8 cellular contexts compared by ENCODE assay signal in genomic region chr12:5083955-5084849, GRCh38. TPM values are rescaled to one million over a fixed set of nuclear protein-coding genes. Genes with fewer than 3 reads are reported as not detected.
DNase-seq lines count a peak whose midpoint lies in the region; ATAC-seq and TF ChIP-seq lines count a peak whose summit lies in the region.

No MANE protein-coding gene starts in this region.

- in situ Hi-C loops in astrocyte of the spinal cord (cut with HindIII; ENCODE audit: low sequenced_read_pairs): no loop called here

- no peaks in the 10 kb centered on the region for H3K27me3 ChIP-seq in testis

- H3K4me3 ChIP-seq in astrocyte of the spinal cord (ENCODE audit: low read depth, low read length) (no peak overlapping the region), testis (no peak overlapping the region)

- intact Hi-C loops in testis (cut with DNase I; ENCODE audit: low total_unique reads): no loop called here

- 67 to 73% methylated on average over 11 of the region's 11 CpGs for WGBS in testis, 2 donors

- TF ChIP-seq CTCF in AG09319 (IDR thresholded peaks at IDR 0.05; ENCODE audit: low read depth, low read length) (peak; percentile 62), GM12873 (IDR thresholded peaks at IDR 0.05; ENCODE audit: insufficient read depth, low read depth, low read length, missing control alignments) (peak; percentile 76), astrocyte of the spinal cord (IDR thresholded peaks at IDR 0.05; ENCODE audit: low read depth, low read length) (peak; percentile 63), testis (IDR thresholded peaks at IDR 0.05) (peak in 2 of 3 experiments; percentile 57 to 71)

- no peak overlapping the region for H3K27ac ChIP-seq in testis

- TF ChIP-seq POLR2A in testis (IDR thresholded peaks at IDR 0.05): no peak

- ATAC-seq in HG03442 (IDR thresholded peaks at IDR 0.05; ENCODE audit: unreplicated experiment): no peak
- no peak for ATAC-seq in HG03354 (IDR thresholded peaks at IDR 0.05; ENCODE audit: poor library complexity, severe bottlenecking, unreplicated experiment)

- H3K36me3 ChIP-seq in testis (ENCODE audit: low read depth, missing control alignments): no peaks in the 10 kb centered on the region

- DNase-seq in AG09319 (ENCODE audit: extremely low read depth, low read depth): no peak
- DNase-seq in NCI-H2107 (lab: John Stamatoyannopoulos, UW): peak; percentile 36
- DNase-seq in astrocyte of the spinal cord (ENCODE audit: low read depth, low spot score): peak; percentile 73
- peak; percentile 46 for DNase-seq in iris pigment epithelial cell (ENCODE audit: low read depth)
- DNase-seq in testis: peak; percentile 44

- no peaks in the 10 kb centered on the region for H3K9me3 ChIP-seq in testis

- no peaks in the 10 kb centered on the region for H3K4me1 ChIP-seq in testis

RNA-seq across cellular contexts. Expression of gene KCNA5, which starts 40.5 kb away (rescaled TPM):
- total RNA-seq in testis: under 1 TPM; 0.25 to 0.79 TPM
- polyA plus RNA-seq in testis (ENCODE audit: insufficient read depth, low read depth, low replicate concordance): 0.94 TPM
